Comparison of ENCODE assay signal across 8 cellular contexts in genomic region chr1:149886112-149886395, GRCh38. TPM values are rescaled to one million over a fixed set of nuclear protein-coding genes. Genes with fewer than 3 reads are reported as not detected.
A peak's percentile ranks its signal among the peaks of the same experiment; 100 is the strongest.
DNase-seq lines count a peak whose midpoint lies in the region; ATAC-seq, FAIRE-seq and TF ChIP-seq lines count a peak whose summit lies in the region.
"Not testable (repeated sequence)": the region's sequence is repeated elsewhere in the genome, so short reads cannot be mapped to it uniquely, and the experiment has no call there.

No MANE protein-coding gene starts in this region.

- H3K27me3 ChIP-seq in BLaER1 treated with 17β-estradiol and CSF1 and Interleukin-3, amounts not matched to agents 10 nM and 100 nM; SJCRH30; breast epithelium; layer of hippocampus (ENCODE audit: control insufficient read depth, insufficient read depth, low read length); pancreas; thymus (ENCODE audit: control insufficient read depth, insufficient read depth): not testable (repeated sequence)

- CTCF ChIA-PET in HEK293 (lab: Yijun Ruan, JAX) = interaction anchor here (0.7 to 1.3 kb wide), 2 partner anchors 194 to 283 kb away, joined by 3 to 5 read pairs; no protein-coding TSS in a partner anchor

- intact Hi-C loops in breast epithelium (cut with DNase I; ENCODE audit: low total_unique reads); pancreas (cut with DNase I): not testable (repeated sequence)

- FAIRE-seq in pancreas (lab: Jason Lieb, UNC) = not testable (repeated sequence)

- DNase-seq in SJCRH30; breast epithelium (ENCODE audit: low spot score in 2 of 2): not testable (repeated sequence)
- DNase-seq in fibroblast of pulmonary artery (ENCODE audit: low read depth) (peak; percentile 48), pancreas (peak in 3 of 6 donors; percentile 42 to 67 (median 53))

- peaks cover 28 to 37% (median 33%) of the 10 kb centered on the region in 10 experiments for H3K4me1 ChIP-seq in BLaER1 treated with 17β-estradiol and CSF1 and Interleukin-3, amounts not matched to agents 10 nM and 100 nM
- not testable (repeated sequence) for H3K4me1 ChIP-seq in HEK293 (ENCODE audit: control insufficient read depth, insufficient read depth, low read length); SJCRH30
- H3K4me1 ChIP-seq in breast epithelium = peaks cover 0 to 13% of the 10 kb centered on the region in 2 donors
- H3K4me1 ChIP-seq in pancreas = peaks cover 0 to 12% (median 10%) of the 10 kb centered on the region in 3 donors
- peaks cover 15% of the 10 kb centered on the region for H3K4me1 ChIP-seq in thymus (ENCODE audit: control insufficient read depth, insufficient read depth, low read length)

- H3K27ac ChIP-seq in BLaER1 treated with 17β-estradiol and CSF1 and Interleukin-3, amounts not matched to agents 10 nM and 100 nM = peak overlapping the region; percentile 88 to 97 (median 94)
- H3K27ac ChIP-seq in HEK293 (ENCODE audit: extremely low read depth, low read depth, low read length) = peak overlapping the region; percentile 39
- peak overlapping the region; percentile 98 for H3K27ac ChIP-seq in SJCRH30
- H3K27ac ChIP-seq in breast epithelium = peak overlapping the region; percentile 99 to 100
- H3K27ac ChIP-seq in layer of hippocampus (ENCODE audit: low read depth, low read length) = peak overlapping the region; percentile 82
- H3K27ac ChIP-seq in pancreas = peak overlapping the region; percentile 99 to 100 (median 99)
- peak overlapping the region; percentile 96 for H3K27ac ChIP-seq in thymus (ENCODE audit: low read depth)

- not testable (repeated sequence) for H3K9me3 ChIP-seq in BLaER1 treated with 17β-estradiol and CSF1 and Interleukin-3, amounts not matched to agents 10 nM and 100 nM (replicated peaks in 1 of 11); HEK293 (ENCODE audit: control insufficient read depth, insufficient read depth, low read depth, low read length); SJCRH30 (replicated peaks); breast epithelium; pancreas; thymus (ENCODE audit: control insufficient read depth)

- H3K36me3 ChIP-seq in BLaER1 treated with 17β-estradiol and CSF1 and Interleukin-3, amounts not matched to agents 10 nM and 100 nM; HEK293 (ENCODE audit: control insufficient read depth in 2 of 2, insufficient read depth in 1 of 2, low read length in 2 of 2); SJCRH30; breast epithelium; pancreas; thymus (ENCODE audit: control insufficient read depth, insufficient read depth): not testable (repeated sequence)

- POLR2A ChIA-PET in HEK293 (lab: Yijun Ruan, JAX) = interaction anchor here (0.5 to 4.0 kb wide), 18 partner anchors 14 to 359 kb away, joined by 3 to 48 read pairs (median 8); partner anchors contain the start of genes BOLA1, MTMR11, SF3B4 and SV2A

- H3K4me2 ChIP-seq in BLaER1 treated with 17β-estradiol and CSF1 and Interleukin-3, amounts not matched to agents 10 nM and 100 nM = peak overlapping the region; percentile 84 to 96 (median 90)

- peak overlapping the region; percentile 59 to 80 (median 76) for H3K4me3 ChIP-seq in BLaER1 treated with 17β-estradiol and CSF1 and Interleukin-3, amounts not matched to agents 10 nM and 100 nM
- H3K4me3 ChIP-seq in HEK293 (ENCODE audit: low read depth, low read length) (peak overlapping the region; percentile 58), SJCRH30 (peak overlapping the region; percentile 75), breast epithelium (peak overlapping the region; percentile 69 to 83 (median 78)), fibroblast of pulmonary artery (replicated peaks; ENCODE audit: low read depth, low read length) (peak overlapping the region; percentile 73), pancreas (peak overlapping the region; percentile 29 to 64 (median 46)), thymus (ENCODE audit: low read length) (peak overlapping the region; percentile 71)

- peak overlapping the region; percentile 87 to 97 (median 94) for H3K9ac ChIP-seq in BLaER1 treated with 17β-estradiol and CSF1 and Interleukin-3, amounts not matched to agents 10 nM and 100 nM

- ATAC-seq in pancreas = peak; percentile 0 to 5 (median 2)

- WGBS in pancreas, 2 donors = 0% methylated on average over 13 to 19 of the region's 19 CpGs
- WGBS in thymus = under 1% methylated on average over 19 of the region's 19 CpGs

- H4K20me1 ChIP-seq in BLaER1 treated with 17β-estradiol and CSF1 and Interleukin-3, amounts not matched to agents 10 nM and 100 nM = peaks cover 11 to 46% (median 27%) of the 10 kb centered on the region in 11 experiments; a peak in 15 of 22 replicates

- TF ChIP-seq CTCF in HEK293 (tag by site-specific recombination; IDR thresholded peaks at IDR 0.05); breast epithelium (IDR thresholded peaks at IDR 0.05); fibroblast of pulmonary artery (IDR thresholded peaks at IDR 0.05; ENCODE audit: low read length, missing control alignments); pancreas (IDR thresholded peaks at IDR 0.05): not testable (repeated sequence)

- not testable (repeated sequence) for TF ChIP-seq POLR2A in breast epithelium (IDR thresholded peaks at IDR 0.05)

TF ChIP-seq in HEK293, 187 proteins besides CTCF, POLR2A, EP300 and RAD21:
- TF ChIP-seq YY1 (tag by site-specific recombination; IDR thresholded peaks at IDR 0.05) = 0 out of 2 replicates have a peak, but pooled peaks have one; percentile 48
- 0 out of 2 replicates have a peak, but pooled peaks have one; percentile 6 for TF ChIP-seq REPIN1 (tag by site-specific recombination; IDR thresholded peaks at IDR 0.05; ENCODE audit: low read depth)
- TF ChIP-seq, protein P1, sequence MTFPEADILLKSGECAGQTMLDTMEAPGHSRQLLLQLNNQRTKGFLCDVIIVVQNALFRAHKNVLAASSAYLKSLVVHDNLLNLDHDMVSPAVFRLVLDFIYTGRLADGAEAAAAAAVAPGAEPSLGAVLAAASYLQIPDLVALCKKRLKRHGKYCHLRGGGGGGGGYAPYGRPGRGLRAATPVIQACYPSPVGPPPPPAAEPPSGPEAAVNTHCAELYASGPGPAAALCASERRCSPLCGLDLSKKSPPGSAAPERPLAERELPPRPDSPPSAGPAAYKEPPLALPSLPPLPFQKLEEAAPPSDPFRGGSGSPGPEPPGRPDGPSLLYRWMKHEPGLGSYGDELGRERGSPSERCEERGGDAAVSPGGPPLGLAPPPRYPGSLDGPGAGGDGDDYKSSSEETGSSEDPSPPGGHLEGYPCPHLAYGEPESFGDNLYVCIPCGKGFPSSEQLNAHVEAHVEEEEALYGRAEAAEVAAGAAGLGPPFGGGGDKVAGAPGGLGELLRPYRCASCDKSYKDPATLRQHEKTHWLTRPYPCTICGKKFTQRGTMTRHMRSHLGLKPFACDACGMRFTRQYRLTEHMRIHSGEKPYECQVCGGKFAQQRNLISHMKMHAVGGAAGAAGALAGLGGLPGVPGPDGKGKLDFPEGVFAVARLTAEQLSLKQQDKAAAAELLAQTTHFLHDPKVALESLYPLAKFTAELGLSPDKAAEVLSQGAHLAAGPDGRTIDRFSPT (tag by site-specific recombination; IDR thresholded peaks at IDR 0.05) = peak; percentile 74
- TF ChIP-seq SCRT2 (tag by site-specific recombination; IDR thresholded peaks at IDR 0.05) = peak; percentile 11; the same call in 1 of the 2 replicates

RNA-seq across cellular contexts. Expression of gene BOLA1, which starts 13.3 kb away (rescaled TPM):
- total RNA-seq in SJCRH30 (2014; rRNA removed; shearing (Covaris generic)) = 5.0 and 6.3 TPM in 2 replicates
- total RNA-seq in breast epithelium = 10 to 100 TPM; 29.5 to 34.0 (median 33.4) TPM
- total RNA-seq in pancreas = 1 to 10 TPM; 7.0 to 8.8 (median 8.5) TPM
- 10 to 100 TPM; 19.6 to 24.1 TPM for polyA plus RNA-seq in pancreas
- polyA plus RNA-seq in thymus = 44.7 TPM

RNA-seq across cellular contexts. Expression of gene SV2A, which starts 31.6 kb away (rescaled TPM):
- total RNA-seq in SJCRH30 (2014; rRNA removed; shearing (Covaris generic)) = 17.4 and 20.0 TPM in 2 replicates
- total RNA-seq in breast epithelium = 1 to 10 TPM in 2 of 3 donors, under 1 TPM in 1; 0.32 to 3.6 (median 2.2) TPM
- 1 to 10 TPM in 3 of 6 donors, under 1 TPM in 3; 0.32 to 2.5 (median 0.96) TPM for total RNA-seq in pancreas
- polyA plus RNA-seq in pancreas = 1 to 10 TPM; 2.3 to 8.3 TPM
- polyA plus RNA-seq in thymus = 2.0 TPM

RNA-seq across cellular contexts. Expression of gene SF3B4, which starts 41.5 kb away (rescaled TPM):
- 32.6 and 34.9 TPM in 2 replicates for total RNA-seq in SJCRH30 (2014; rRNA removed; shearing (Covaris generic))
- total RNA-seq in breast epithelium (1 to 10 TPM; 6.9 to 9.7 (median 7.4) TPM), pancreas (10 to 100 TPM; 10.5 to 23.5 (median 19.3) TPM)
- polyA plus RNA-seq in pancreas (10 to 100 TPM; 15.7 to 24.3 TPM), thymus (28.6 TPM)

RNA-seq across cellular contexts. Expression of gene MTMR11, which starts 50.6 kb away (rescaled TPM):
- 2.2 and 3.0 TPM in 2 replicates for total RNA-seq in SJCRH30 (2014; rRNA removed; shearing (Covaris generic))
- total RNA-seq in breast epithelium = 10 to 100 TPM in 2 of 3 donors, 1 to 10 TPM in 1; 7.4 to 13.9 (median 13.8) TPM
- total RNA-seq in pancreas = 10 to 100 TPM in 1 of 6 donors, 1 to 10 TPM in 5; 1.7 to 11.8 (median 3.7) TPM
- polyA plus RNA-seq in pancreas = 1 to 10 TPM; 4.1 to 4.9 TPM
- 2.7 TPM for polyA plus RNA-seq in thymus

Comparison
In these comparisons a context has a peak if more than half of its experiments do, and no peak if none do; other contexts are left out.
1. H3K27ac ChIP-seq: peak in every context shown above with its lines; median percentile 100 in breast epithelium; 99 in pancreas; 98 in SJCRH30; 96 in thymus; 94 in BLaER1 treated with 17β-estradiol and CSF1 and Interleukin-3, amounts not matched to agents 10 nM and 100 nM; 82 in layer of hippocampus; 39 in HEK293.